In the genomic region with DNA sequence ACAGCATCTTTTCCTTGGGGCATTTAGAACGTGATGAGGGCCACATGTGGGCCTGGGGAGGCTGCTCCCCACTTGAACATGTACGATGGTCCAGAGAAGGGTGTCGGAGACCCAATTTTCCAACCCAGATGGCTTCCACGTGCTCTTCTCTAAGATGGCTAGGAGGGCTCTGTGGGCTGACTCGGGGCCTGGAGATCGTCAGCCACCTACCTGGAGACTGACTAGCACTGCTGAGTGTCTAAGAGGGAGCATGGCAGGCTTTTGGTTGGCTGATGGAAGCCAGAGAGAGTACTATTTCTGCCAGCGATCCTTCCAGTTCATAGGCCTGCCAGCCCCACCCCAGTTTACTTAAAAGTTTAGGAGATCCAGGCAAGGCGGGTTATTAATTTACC, we compare ENCODE assay signal across 14 cellular contexts.
DNase-seq lines count a peak whose midpoint lies in the region; ATAC-seq, FAIRE-seq and TF ChIP-seq lines count a peak whose summit lies in the region.
"Had no signal": no experiment of that assay in that cellular context is flagged by ENCODE, and none has a peak within 500 bp of the region (broad histone marks: within the 10 kb centered on the region; RNA-seq: fewer than 3 reads in every experiment).

No MANE protein-coding gene starts in this region.

- intact Hi-C loops in endothelial cell of umbilical vein (cut with micrococcal nuclease) = no loop called here
- intact Hi-C loops in PC-9 (cut with micrococcal nuclease; ENCODE audit: unreplicated experiment) = no loop called here

- H3K79me2 ChIP-seq in endothelial cell of umbilical vein (ENCODE audit: control insufficient read depth, insufficient read depth, low read length) (no peaks in the 10 kb centered on the region), PC-9 (ENCODE audit: low read depth) (no peaks in the 10 kb centered on the region)

- H3K27me3 ChIP-seq in endothelial cell of umbilical vein (ENCODE audit: control insufficient read depth in 2 of 2, insufficient read depth in 2 of 2, low read length in 2 of 2) (no peaks in the 10 kb centered on the region), mucosa of rectum (ENCODE audit: control insufficient read depth in 2 of 2, insufficient read depth in 2 of 2, low read length in 2 of 2) (no peaks in the 10 kb centered on the region), foreskin keratinocyte (no peaks in the 10 kb centered on the region), PC-9 (ENCODE audit: insufficient read depth, low read depth) (no peaks in the 10 kb centered on the region)
- H3K27me3 ChIP-seq: brain microvascular endothelial cell had no signal

- H4K20me1 ChIP-seq in endothelial cell of umbilical vein (replicated peaks; ENCODE audit: control insufficient read depth, extremely low read depth, insufficient read depth, low read length) (no peaks in the 10 kb centered on the region), PC-9 (ENCODE audit: insufficient read depth) (0 out of 2 replicates have a peak, but pooled peaks cover 2% of the 10 kb centered on the region)

- H3K4me1 ChIP-seq in endothelial cell of umbilical vein (ENCODE audit: control insufficient read depth, extremely low read depth, insufficient read depth, low read length) (peaks cover 10% of the 10 kb centered on the region), mucosa of rectum (ENCODE audit: control insufficient read depth in 2 of 2, insufficient read depth in 2 of 2, low read length in 2 of 2) (peaks cover 11 to 13% of the 10 kb centered on the region in 2 donors), foreskin keratinocyte (peaks cover 7% of the 10 kb centered on the region), PC-9 (replicated peaks; ENCODE audit: insufficient read depth) (no peaks in the 10 kb centered on the region)
- H3K4me1 ChIP-seq: Caco-2 had no signal

- H3F3A ChIP-seq in PC-9 (ENCODE audit: insufficient read depth, low read depth) = no peaks in the 10 kb centered on the region

- H3K9me2 ChIP-seq in PC-9 (ENCODE audit: insufficient read depth) = no peaks in the 10 kb centered on the region

- ATAC-seq in foreskin keratinocyte = no peak
- no peak for ATAC-seq in HG02973 (IDR thresholded peaks at IDR 0.05; ENCODE audit: unreplicated experiment)
- ATAC-seq: GM12878, K562 had no signal

- POLR2A ChIA-PET in endothelial cell of umbilical vein (lab: Charles Lee) (no interaction called here), PC-9 (lab: Charles Lee; ENCODE audit: unreplicated experiment) (interaction anchor here (0.6 kb wide), 1 partner anchor 489 kb away, joined by 3 read pairs; no protein-coding TSS in a partner anchor)

- H2AFZ ChIP-seq in endothelial cell of umbilical vein (ENCODE audit: low read depth, low read length) = peak overlapping the region; percentile 63
- H2AFZ ChIP-seq in PC-9 = no peak overlapping the region

- DNase-seq in SK-N-DZ (ENCODE audit: low spot score) (peak; percentile 93), endothelial cell of umbilical vein (ENCODE audit: low read depth, low spot score) (no peak), foreskin keratinocyte (no peak), NCI-H2171 (lab: John Stamatoyannopoulos, UW) (no peak), PC-9 (no peak)
- DNase-seq: brain microvascular endothelial cell, Caco-2, NCI-H524 treated with DMSO at 0.1 percent for 48 hours, T-helper 2 cell had no signal

- no peak overlapping the region for H3K27ac ChIP-seq in endothelial cell of umbilical vein (ENCODE audit: insufficient read depth, low read depth, low read length)
- H3K27ac ChIP-seq in mucosa of rectum (ENCODE audit: low read depth in 2 of 2, low read length in 2 of 2) = peak overlapping the region; percentile 73 to 75
- H3K27ac ChIP-seq in temporal lobe (ENCODE audit: low read depth, low read length) = peak overlapping the region; percentile 99
- H3K27ac ChIP-seq in foreskin keratinocyte = no peak overlapping the region
- no peak overlapping the region for H3K27ac ChIP-seq in PC-9
- H3K27ac ChIP-seq: brain microvascular endothelial cell had no signal

- H3K4me2 ChIP-seq in endothelial cell of umbilical vein (ENCODE audit: insufficient read depth, low read length) (no peak overlapping the region), PC-9 (no peak overlapping the region)

- dilution Hi-C loops in endothelial cell of umbilical vein (cut with MboI; ENCODE audit: extremely low pct_ligation_motif_present, low sequenced_read_pairs) = no loop called here

- no peak for TF ChIP-seq CTCF in endothelial cell of umbilical vein (IDR thresholded peaks at IDR 0.05; ENCODE audit: extremely low read depth in 1 of 2, insufficient read depth in 1 of 2, low read depth in 1 of 2, low read length in 2 of 2)
- TF ChIP-seq CTCF in foreskin keratinocyte (conservative IDR thresholded peaks at IDR 0.05) = no peak
- no peak for TF ChIP-seq CTCF in PC-9 (conservative IDR thresholded peaks at IDR 0.05)

- H3K9ac ChIP-seq in endothelial cell of umbilical vein (replicated peaks; ENCODE audit: extremely low read depth, insufficient read depth, low read length) (no peak overlapping the region), mucosa of rectum (ENCODE audit: low read depth in 1 of 2, low read length in 2 of 2) (peak overlapping the region in 1 of 2 donors; percentile 16)

- H3K9me1 ChIP-seq in endothelial cell of umbilical vein (replicated peaks; ENCODE audit: control insufficient read depth, extremely low read depth, insufficient read depth, low read length) = no peaks in the 10 kb centered on the region

- CTCF ChIA-PET in endothelial cell of umbilical vein (lab: Charles Lee) = interaction anchor here (1.3 kb wide), 1 partner anchor 40 kb away, joined by 8 read pairs; no protein-coding TSS in a partner anchor
- CTCF ChIA-PET in PC-9 (lab: Charles Lee) = no interaction called here

- no TSS peak for BruUV-seq in endothelial cell of umbilical vein (replicated peaks; lab: Mats Ljungman, UMichigan)
- no TSS peak for BruUV-seq in PC-9 (replicated peaks; lab: Mats Ljungman, UMichigan)

- H3K4me3 ChIP-seq in endothelial cell of umbilical vein (replicated peaks in 1 of 3; ENCODE audit: insufficient read depth in 1 of 3, low read depth in 1 of 3, low read length in 3 of 3) = no peak overlapping the region
- peak overlapping the region in 1 of 2 donors; percentile 34 for H3K4me3 ChIP-seq in mucosa of rectum (ENCODE audit: low read length in 2 of 2)
- no peak overlapping the region for H3K4me3 ChIP-seq in PC-9
- H3K4me3 ChIP-seq: GM12878, K562 had no signal

- H3K36me3 ChIP-seq in endothelial cell of umbilical vein (ENCODE audit: control insufficient read depth in 2 of 2, extremely low read depth in 1 of 2, insufficient read depth in 2 of 2, low read length in 2 of 2) = peaks cover 0 to 2% of the 10 kb centered on the region in 2 experiments
- peaks cover 22 to 41% of the 10 kb centered on the region in 2 donors for H3K36me3 ChIP-seq in mucosa of rectum (ENCODE audit: control insufficient read depth in 2 of 2, insufficient read depth in 2 of 2, low read length in 2 of 2)
- H3K36me3 ChIP-seq in PC-9 (ENCODE audit: low read depth) = no peaks in the 10 kb centered on the region
- H3K36me3 ChIP-seq: brain microvascular endothelial cell had no signal

- TF ChIP-seq POLR2A in endothelial cell of umbilical vein (IDR thresholded peaks at IDR 0.05; ENCODE audit: low read depth, low read length) = no peak

- no peak for FAIRE-seq in endothelial cell of umbilical vein (lab: Jason Lieb, UNC)
- FAIRE-seq: GM12878, K562 had no signal

- no peaks in the 10 kb centered on the region for H3K9me3 ChIP-seq in endothelial cell of umbilical vein (replicated peaks; ENCODE audit: control insufficient read depth, insufficient read depth, low read length)
- H3K9me3 ChIP-seq in mucosa of rectum (ENCODE audit: control insufficient read depth in 2 of 2, low read length in 2 of 2) = no peaks in the 10 kb centered on the region
- H3K9me3 ChIP-seq in PC-9 (ENCODE audit: insufficient read depth, low read depth) = no peaks in the 10 kb centered on the region
- H3K9me3 ChIP-seq: Caco-2 had no signal

TF ChIP-seq in endothelial cell of umbilical vein, 7 proteins besides CTCF, POLR2A, EP300 and RAD21:
- TF ChIP-seq JUN (IDR thresholded peaks at IDR 0.05; ENCODE audit: borderline replicate concordance, insufficient read depth, insufficient read length, low read depth) = no peak
- TF ChIP-seq, protein P1, sequence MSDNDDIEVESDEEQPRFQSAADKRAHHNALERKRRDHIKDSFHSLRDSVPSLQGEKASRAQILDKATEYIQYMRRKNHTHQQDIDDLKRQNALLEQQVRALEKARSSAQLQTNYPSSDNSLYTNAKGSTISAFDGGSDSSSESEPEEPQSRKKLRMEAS (IDR thresholded peaks at IDR 0.05; ENCODE audit: insufficient read depth, insufficient read length) = no peak
- TF ChIP-seq FOS (IDR thresholded peaks at IDR 0.05; ENCODE audit: borderline replicate concordance, insufficient read depth, low read length) = no peak
- TF ChIP-seq GATA2 (IDR thresholded peaks at IDR 0.05; ENCODE audit: insufficient read depth, insufficient read length, low read depth, low read length) = no peak
- no peak for TF ChIP-seq EZH2 (IDR thresholded peaks at IDR 0.05; ENCODE audit: borderline replicate concordance, low read depth, low read length, severe bottlenecking)
- TF ChIP-seq MYC (IDR thresholded peaks at IDR 0.05; ENCODE audit: low read depth, low read length) = no peak
- no peak for TF ChIP-seq POLR2AphosphoS5 (IDR thresholded peaks at IDR 0.05; ENCODE audit: insufficient read depth, low read depth, low read length)

Comparison
In these comparisons a context has a peak if more than half of its experiments do, and no peak if none do; other contexts are left out.
1. H3K27ac ChIP-seq: peak in mucosa of rectum (2 of 2) and temporal lobe (single experiment); none in endothelial cell of umbilical vein (single experiment), foreskin keratinocyte (single experiment) and PC-9 (single experiment).